In the genomic region with DNA sequence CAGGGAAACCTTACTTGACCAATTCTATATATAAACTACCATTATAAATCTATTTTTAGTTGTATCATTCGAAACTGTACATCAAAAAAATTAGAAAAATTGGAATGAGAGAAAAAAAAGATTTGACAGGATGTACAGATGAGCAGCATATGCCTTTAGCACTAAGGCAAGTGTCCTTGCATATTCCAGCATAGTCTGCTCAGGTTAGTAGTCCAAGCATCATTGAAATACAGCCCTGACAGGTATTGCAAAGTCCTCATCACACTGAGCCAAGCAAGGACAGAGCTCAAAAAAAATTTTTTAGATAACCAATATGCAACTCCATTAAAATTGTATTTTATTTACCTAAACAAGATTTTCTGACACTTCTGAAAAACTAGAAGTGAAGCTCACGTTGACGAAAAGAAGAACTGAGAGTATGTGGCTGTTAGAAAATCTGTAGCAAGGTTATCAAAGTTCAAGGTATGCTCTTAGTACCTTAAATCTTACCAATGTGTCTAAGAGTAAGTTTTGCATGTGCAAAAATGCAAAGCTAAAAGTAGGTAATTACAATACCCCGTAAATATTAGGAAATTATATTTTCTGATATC, we compare ENCODE assay signal across 15 cellular contexts.
DNase-seq lines count a peak whose midpoint lies in the region; ATAC-seq and TF ChIP-seq lines count a peak whose summit lies in the region.
"Had no signal": no experiment of that assay in that cellular context is flagged by ENCODE, and none has a peak within 500 bp of the region (broad histone marks: within the 10 kb centered on the region; RNA-seq: fewer than 3 reads in every experiment).

No MANE protein-coding gene starts in this region.

- no peak overlapping the region for H3K4me2 ChIP-seq in neural progenitor cell

- no peak overlapping the region for H3K4me3 Mint-ChIP-seq in neural progenitor cell
- H3K4me3 Mint-ChIP-seq: activated CD4-positive, alpha-beta memory T cell treated with anti-CD3 and anti-CD28 coated beads for 36 hours; activated naive CD4-positive, alpha-beta T cell treated with anti-CD3 and anti-CD28 coated beads, Interleukin-2, amount 50 U/mL, for 24 hours; T-cell had no signal

- ATAC-seq in GM18502 (IDR thresholded peaks at IDR 0.05; ENCODE audit: poor library complexity, unreplicated experiment) (peak; percentile 74), GM19463 (IDR thresholded peaks at IDR 0.05; ENCODE audit: unreplicated experiment) (peak; percentile 74), HG02870 (IDR thresholded peaks at IDR 0.05; ENCODE audit: unreplicated experiment) (peak; percentile 83), HG03460 (IDR thresholded peaks at IDR 0.05; ENCODE audit: unreplicated experiment) (peak; percentile 72)
- ATAC-seq: T-cell had no signal

- peaks cover 6% of the 10 kb centered on the region for H3K4me1 Mint-ChIP-seq in neural progenitor cell
- H3K4me1 Mint-ChIP-seq: activated naive CD4-positive, alpha-beta T cell treated with anti-CD3 and anti-CD28 coated beads, Interleukin-2, amount 50 U/mL, for 24 hours; T-cell had no signal

- no peaks in the 10 kb centered on the region for H3K9me3 ChIP-seq in neural progenitor cell (ENCODE audit: low read depth)
- H3K9me3 ChIP-seq: thoracic aorta had no signal

- no peak overlapping the region for H2AFZ ChIP-seq in neural progenitor cell (replicated peaks)

- H3K36me3 Mint-ChIP-seq in neural progenitor cell, result no peaks in the 10 kb centered on the region
- H3K36me3 Mint-ChIP-seq: activated CD4-positive, alpha-beta memory T cell treated with anti-CD3 and anti-CD28 coated beads for 36 hours; activated naive CD4-positive, alpha-beta T cell treated with anti-CD3 and anti-CD28 coated beads, Interleukin-2, amount 50 U/mL, for 24 hours; T-cell had no signal

- no peak overlapping the region for H3K27ac Mint-ChIP-seq in neural progenitor cell
- H3K27ac Mint-ChIP-seq: activated CD4-positive, alpha-beta memory T cell treated with anti-CD3 and anti-CD28 coated beads for 36 hours; activated naive CD4-positive, alpha-beta T cell treated with anti-CD3 and anti-CD28 coated beads, Interleukin-2, amount 50 U/mL, for 24 hours; T-cell had no signal

- no peaks in the 10 kb centered on the region for H3K9me3 Mint-ChIP-seq in neural progenitor cell
- H3K9me3 Mint-ChIP-seq: activated CD4-positive, alpha-beta memory T cell treated with anti-CD3 and anti-CD28 coated beads for 36 hours; activated naive CD4-positive, alpha-beta T cell treated with anti-CD3 and anti-CD28 coated beads, Interleukin-2, amount 50 U/mL, for 24 hours had no signal

- H3K36me3 ChIP-seq in neural progenitor cell, result no peaks in the 10 kb centered on the region
- H3K36me3 ChIP-seq: thoracic aorta had no signal

- no peak overlapping the region for H3K9ac ChIP-seq in neural progenitor cell

- H3K4me3 ChIP-seq in neural progenitor cell, result no peak overlapping the region
- H3K4me3 ChIP-seq: thoracic aorta had no signal

- H3K27me3 ChIP-seq in neural progenitor cell, result no peaks in the 10 kb centered on the region

- DNase-seq in neural progenitor cell (ENCODE audit: low spot score), result no peak
- no peak for DNase-seq in putamen (ENCODE audit: low spot score)
- DNase-seq in T-helper 2 cell, result no peak
- no peak for DNase-seq in RKO (ENCODE audit: low spot score)
- DNase-seq: activated CD4-positive, alpha-beta memory T cell treated with anti-CD3 and anti-CD28 coated beads for 36 hours; cerebellar nuclear complex; NCI-H1694; NCI-H82; T-cell had no signal

- H3K27me3 Mint-ChIP-seq in neural progenitor cell (ENCODE audit: insufficient read depth, low read depth), result peaks cover 5% of the 10 kb centered on the region
- H3K27me3 Mint-ChIP-seq: activated CD4-positive, alpha-beta memory T cell treated with anti-CD3 and anti-CD28 coated beads for 36 hours; activated naive CD4-positive, alpha-beta T cell treated with anti-CD3 and anti-CD28 coated beads, Interleukin-2, amount 50 U/mL, for 24 hours; T-cell had no signal

- no peak for TF ChIP-seq CTCF in neural progenitor cell (IDR thresholded peaks at IDR 0.05)

- H3K27ac ChIP-seq in neural progenitor cell, result no peak overlapping the region
- H3K27ac ChIP-seq: thoracic aorta had no signal

- H4K20me1 ChIP-seq in neural progenitor cell (ENCODE audit: low read depth), result no peaks in the 10 kb centered on the region

- no peaks in the 10 kb centered on the region for H3F3A ChIP-seq in neural progenitor cell (ENCODE audit: low read depth)

- H3K79me2 ChIP-seq in neural progenitor cell (ENCODE audit: low read depth), result no peaks in the 10 kb centered on the region

- H3K4me1 ChIP-seq in neural progenitor cell, result peaks cover 3% of the 10 kb centered on the region
